In the genomic region with DNA sequence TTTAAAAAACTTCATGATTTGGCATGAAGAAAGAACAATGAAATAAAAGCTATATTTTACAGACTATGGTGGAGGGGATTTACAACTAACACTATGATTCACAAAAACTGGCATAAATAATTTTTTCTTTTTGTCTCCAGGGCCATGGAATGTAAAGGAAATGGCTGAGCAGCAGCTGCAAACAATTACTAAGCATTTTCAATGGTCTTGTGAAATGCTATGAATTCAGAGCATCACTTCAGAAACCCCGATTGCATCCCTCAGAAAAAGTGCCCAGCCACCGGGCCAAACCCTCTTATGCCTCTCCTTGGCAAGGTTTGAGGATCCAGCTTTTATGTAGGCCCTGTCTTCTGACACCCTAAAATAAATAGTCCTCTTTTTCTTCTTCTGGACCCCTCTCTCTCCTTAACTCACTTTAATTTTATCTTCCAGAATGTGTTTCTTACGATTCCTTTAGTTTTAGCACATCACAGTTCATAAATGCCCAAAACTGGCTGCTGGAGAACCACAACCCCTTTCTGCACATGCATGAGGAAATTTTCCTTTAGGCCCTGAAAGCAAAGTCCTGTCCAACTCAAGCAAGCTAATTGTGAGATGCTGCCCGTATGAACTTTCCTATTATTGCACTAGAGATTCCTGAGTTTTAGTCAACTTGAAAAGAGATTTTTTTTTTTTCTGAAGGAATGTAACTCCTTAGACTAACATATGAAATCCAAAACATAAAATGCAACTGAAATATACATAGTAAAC, we compare ENCODE assay signal across 16 cellular contexts. TPM values are rescaled to one million over a fixed set of nuclear protein-coding genes. Genes with fewer than 3 reads are reported as not detected.
DNase-seq lines count a peak whose midpoint lies in the region; ATAC-seq, FAIRE-seq and TF ChIP-seq lines count a peak whose summit lies in the region.
"Had no signal": no experiment of that assay in that cellular context is flagged by ENCODE, and none has a peak within 500 bp of the region (broad histone marks: within the 10 kb centered on the region; RNA-seq: fewer than 3 reads in every experiment).

No MANE protein-coding gene starts in this region.

- H3K27ac ChIP-seq in SK-N-MC (peak overlapping the region; percentile 89), fibroblast of lung (ENCODE audit: insufficient read depth, low read length) (peak overlapping the region; percentile 18)
- H3K27ac ChIP-seq: breast epithelium had no signal

- FAIRE-seq in urothelium cell line (lab: Jason Lieb, UNC): no peak

- H3K9ac ChIP-seq in SK-N-MC (ENCODE audit: insufficient read length): peak overlapping the region; percentile 23
- no peak overlapping the region for H3K9ac ChIP-seq in fibroblast of lung (ENCODE audit: insufficient read depth, low read length)

- ATAC-seq in HG02981 (IDR thresholded peaks at IDR 0.05; ENCODE audit: unreplicated experiment): no peak
- no peak for ATAC-seq in HG03139 (IDR thresholded peaks at IDR 0.05; ENCODE audit: unreplicated experiment)
- ATAC-seq: left lobe of liver, natural killer cell had no signal

- no peaks in the 10 kb centered on the region for H3K79me2 ChIP-seq in fibroblast of lung (ENCODE audit: control insufficient read depth, insufficient read depth, low read length)

- no peak for TF ChIP-seq CTCF in fibroblast of lung (conservative IDR thresholded peaks at IDR 0.05 in 1 of 2, IDR thresholded peaks at IDR 0.05 in 1 of 2; ENCODE audit: low read depth in 1 of 2, low read length in 2 of 2)

- H3K9me3 ChIP-seq in SK-N-MC (ENCODE audit: low read depth, low read length): no peaks in the 10 kb centered on the region
- H3K9me3 ChIP-seq in fibroblast of lung (ENCODE audit: control insufficient read depth, insufficient read depth, low read depth, low read length): no peaks in the 10 kb centered on the region
- H3K9me3 ChIP-seq: breast epithelium, right atrium auricular region had no signal

- H3K36me3 ChIP-seq in SK-N-MC (ENCODE audit: insufficient read depth, low read length): no peaks in the 10 kb centered on the region
- H3K36me3 ChIP-seq in fibroblast of lung (ENCODE audit: control insufficient read depth, insufficient read depth, low read length): no peaks in the 10 kb centered on the region
- H3K36me3 ChIP-seq: breast epithelium, right atrium auricular region had no signal

- no peaks in the 10 kb centered on the region for H3K27me3 ChIP-seq in fibroblast of lung (ENCODE audit: control insufficient read depth, insufficient read depth, low read length)
- H3K27me3 ChIP-seq: breast epithelium, right atrium auricular region had no signal

- H3K4me3 ChIP-seq in SK-N-MC (peak overlapping the region; percentile 57), fibroblast of lung (replicated peaks in 1 of 4; ENCODE audit: control extremely low read depth in 1 of 4, insufficient read depth in 1 of 4, low read depth in 3 of 4, low read length in 4 of 4) (no peak overlapping the region)
- H3K4me3 ChIP-seq: breast epithelium, right atrium auricular region had no signal

- H2AFZ ChIP-seq in fibroblast of lung (ENCODE audit: low read length): no peak overlapping the region

- DNase-seq in GM04503 (ENCODE audit: low read depth) (peak; percentile 72), SK-N-MC (ENCODE audit: low read depth, low spot score) (peak; percentile 70), fibroblast of lung (ENCODE audit: low read depth in 2 of 2) (peak; percentile 76 to 85), renal cortical epithelial cell (ENCODE audit: low read depth) (peak; percentile 24), urothelium cell line (ENCODE audit: low spot score) (no peak)
- DNase-seq in stimulated activated CD4-positive, alpha-beta T cell treated with anti-CD3 and anti-CD28 coated beads, Interleukin-15, amount 100 ng/mL, for 24 hours: no peak
- DNase-seq: activated effector memory CD4-positive, alpha-beta T cell treated with Interleukin-2 at 50 U/mL for 16 hours; CD4-positive, alpha-beta memory T cell; natural killer cell; NCI-H526 treated with DMSO at 0.1 percent for 48 hours; stimulated activated CD4-positive, alpha-beta T cell treated with anti-CD3 and anti-CD28 coated beads, Interleukin-4, amount 100 ng/mL, for 24 hours had no signal

- H3K4me1 ChIP-seq in fibroblast of lung (ENCODE audit: control insufficient read depth, extremely low read depth, insufficient read depth, low read length): peaks cover 5% of the 10 kb centered on the region
- H3K4me1 ChIP-seq: breast epithelium, right atrium auricular region had no signal

- H4K20me1 ChIP-seq in fibroblast of lung (ENCODE audit: control insufficient read depth, extremely low read depth, insufficient read depth, low read length): no peaks in the 10 kb centered on the region

- H3K4me2 ChIP-seq in fibroblast of lung (ENCODE audit: extremely low read depth, insufficient read depth, low read length): peak overlapping the region; percentile 5

RNA-seq across cellular contexts. Expression of a gene that starts 51.9 kb away (rescaled TPM):
- total RNA-seq in fibroblast of lung (161 and 217 TPM in 2 replicates), renal cortical epithelial cell (14.1 and 117 TPM in 2 replicates)
- 328 and 538 TPM in 2 replicates for polyA plus RNA-seq in fibroblast of lung
- polyA plus RNA-seq in fibroblast of lung (2012): 211 and 409 TPM in 2 replicates
- polyA minus RNA-seq in fibroblast of lung (ENCODE audit: low replicate concordance): 185 and 339 TPM in 2 replicates
- polyA plus RNA-seq: CD4-positive, alpha-beta memory T cell had no signal

Comparison
In these comparisons a context has a peak if more than half of its experiments do, and no peak if none do; other contexts are left out.
1. DNase-seq: peak in GM04503 (single experiment), SK-N-MC (single experiment), fibroblast of lung (2 of 2) and renal cortical epithelial cell (single experiment); none in stimulated activated CD4-positive, alpha-beta T cell treated with anti-CD3 and anti-CD28 coated beads, Interleukin-15, amount 100 ng/mL, for 24 hours (single experiment) and urothelium cell line (single experiment).